8 cellular contexts compared by ENCODE assay signal in genomic region chr1:85463666-85464496, GRCh38. TPM values are rescaled to one million over a fixed set of nuclear protein-coding genes. Genes with fewer than 3 reads are reported as not detected.
DNase-seq lines count a peak whose midpoint lies in the region; ATAC-seq, FAIRE-seq and TF ChIP-seq lines count a peak whose summit lies in the region.

No MANE protein-coding gene starts in this region.

- H3K4me1 ChIP-seq in suprapubic skin = peaks cover 61% of the 10 kb centered on the region

- H3K27me3 ChIP-seq in bronchial epithelial cell (ENCODE audit: control insufficient read depth, insufficient read depth, low read length) = no peaks in the 10 kb centered on the region
- no peaks in the 10 kb centered on the region for H3K27me3 ChIP-seq in layer of hippocampus (ENCODE audit: control insufficient read depth, insufficient read depth, low read length)
- H3K27me3 ChIP-seq in suprapubic skin = peaks cover 5% of the 10 kb centered on the region

- H3K36me3 ChIP-seq in bronchial epithelial cell (ENCODE audit: control insufficient read depth, insufficient read depth, low read length) (no peaks in the 10 kb centered on the region), suprapubic skin (no peaks in the 10 kb centered on the region)

- H3K27ac ChIP-seq in layer of hippocampus (ENCODE audit: low read depth, low read length) (peak overlapping the region; percentile 75), suprapubic skin (peak overlapping the region; percentile 84)

- DNase-seq in DMS79 treated with DMSO at 0.1 percent for 48 hours (lab: John Stamatoyannopoulos, UW) = peak; percentile 53
- DNase-seq in DMS79 (lab: John Stamatoyannopoulos, UW) = no peak
- DNase-seq in NCI-H1694 (lab: John Stamatoyannopoulos, UW) = peak; percentile 52
- DNase-seq in bronchial epithelial cell (ENCODE audit: low read depth) = no peak
- DNase-seq in suprapubic skin (ENCODE audit: low spot score in 2 of 2) = no peak

- TF ChIP-seq POLR2A in suprapubic skin (IDR thresholded peaks at IDR 0.05) = no peak

- ATAC-seq in GM18867 (IDR thresholded peaks at IDR 0.05; ENCODE audit: unreplicated experiment) (no peak), GM21576 (IDR thresholded peaks at IDR 0.05; ENCODE audit: unreplicated experiment) (no peak)

- H3K9me3 ChIP-seq in suprapubic skin = no peaks in the 10 kb centered on the region

- H3K4me3 ChIP-seq in bronchial epithelial cell (ENCODE audit: low read depth, low read length) (peak overlapping the region; percentile 62), suprapubic skin (peak overlapping the region; percentile 89)

- no peak for TF ChIP-seq CTCF in bronchial epithelial cell (IDR thresholded peaks at IDR 0.05; ENCODE audit: insufficient read depth, low read length, severe bottlenecking)
- no peak for TF ChIP-seq CTCF in suprapubic skin (IDR thresholded peaks at IDR 0.05)

- no peak for FAIRE-seq in bronchial epithelial cell (lab: Jason Lieb, UNC)

- WGBS in suprapubic skin = 3% methylated on average over 26 of the region's 26 CpGs

- TF ChIP-seq EP300 in suprapubic skin (IDR thresholded peaks at IDR 0.05) = no peak

RNA-seq across cellular contexts. Expression of gene DDAH1, which starts 1.1 kb away (rescaled TPM):
- 1.2 and 1.6 TPM in 2 replicates for total RNA-seq in bronchial epithelial cell
- total RNA-seq in suprapubic skin = 10 to 100 TPM; 10.4 to 19.6 (median 15.5) TPM

Comparison
In these comparisons a context has a peak if more than half of its experiments do, and no peak if none do; other contexts are left out.
1. DNase-seq: peak in DMS79 treated with DMSO at 0.1 percent for 48 hours (single experiment) and NCI-H1694 (single experiment); none in DMS79 (single experiment), bronchial epithelial cell (single experiment) and suprapubic skin (0 of 2).